ENCODE assay signal across 2 cellular contexts in the genomic region with DNA sequence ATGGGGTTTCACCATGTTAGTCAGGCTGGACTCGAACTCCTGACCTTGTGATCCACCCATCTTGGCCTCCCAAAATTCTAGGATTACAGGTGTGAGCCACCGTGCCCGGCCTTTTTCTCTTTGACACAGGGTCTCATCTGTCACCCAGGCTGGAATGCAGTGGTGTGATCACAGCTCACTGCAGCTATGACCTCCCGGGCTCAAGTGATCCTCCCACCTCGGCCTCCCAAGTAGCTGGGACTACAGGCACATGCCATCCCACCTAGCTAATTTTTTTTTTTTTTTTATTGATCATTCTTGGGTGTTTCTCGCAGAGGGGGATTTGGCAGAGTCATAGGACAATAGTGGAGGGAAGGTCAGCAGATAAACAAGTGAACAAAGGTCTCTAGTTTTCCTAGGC.
A peak's percentile ranks its signal among the peaks of the same experiment; 100 is the strongest.
TF ChIP-seq lines count a peak whose summit lies in the region.
"Not testable (repeated sequence)": the region's sequence is repeated elsewhere in the genome, so short reads cannot be mapped to it uniquely, and the experiment has no call there.

No MANE protein-coding gene starts in this region.

TF ChIP-seq in HEK293, 187 proteins besides CTCF, POLR2A, EP300 and RAD21:
- TF ChIP-seq GLIS1 (tag by site-specific recombination; IDR thresholded peaks at IDR 0.05): peak; percentile 55

TF ChIP-seq in HepG2, 621 proteins besides CTCF, POLR2A, EP300 and RAD21:
- TF ChIP-seq, protein P1, sequence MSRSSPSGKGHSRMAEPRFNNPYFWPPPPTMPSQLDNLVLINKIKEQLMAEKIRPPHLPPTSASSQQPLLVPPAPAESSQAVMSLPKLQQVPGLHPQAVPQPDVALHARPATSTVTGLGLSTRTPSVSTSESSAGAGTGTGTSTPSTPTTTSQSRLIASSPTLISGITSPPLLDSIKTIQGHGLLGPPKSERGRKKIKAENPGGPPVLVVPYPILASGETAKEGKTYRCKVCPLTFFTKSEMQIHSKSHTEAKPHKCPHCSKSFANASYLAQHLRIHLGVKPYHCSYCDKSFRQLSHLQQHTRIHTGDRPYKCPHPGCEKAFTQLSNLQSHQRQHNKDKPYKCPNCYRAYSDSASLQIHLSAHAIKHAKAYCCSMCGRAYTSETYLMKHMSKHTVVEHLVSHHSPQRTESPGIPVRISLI (CRISPR knock-in tag; IDR thresholded peaks at IDR 0.05; ENCODE audit: borderline replicate concordance): 0 out of 2 replicates have a peak, but pooled peaks have one; percentile 16
- TF ChIP-seq, protein P2, sequence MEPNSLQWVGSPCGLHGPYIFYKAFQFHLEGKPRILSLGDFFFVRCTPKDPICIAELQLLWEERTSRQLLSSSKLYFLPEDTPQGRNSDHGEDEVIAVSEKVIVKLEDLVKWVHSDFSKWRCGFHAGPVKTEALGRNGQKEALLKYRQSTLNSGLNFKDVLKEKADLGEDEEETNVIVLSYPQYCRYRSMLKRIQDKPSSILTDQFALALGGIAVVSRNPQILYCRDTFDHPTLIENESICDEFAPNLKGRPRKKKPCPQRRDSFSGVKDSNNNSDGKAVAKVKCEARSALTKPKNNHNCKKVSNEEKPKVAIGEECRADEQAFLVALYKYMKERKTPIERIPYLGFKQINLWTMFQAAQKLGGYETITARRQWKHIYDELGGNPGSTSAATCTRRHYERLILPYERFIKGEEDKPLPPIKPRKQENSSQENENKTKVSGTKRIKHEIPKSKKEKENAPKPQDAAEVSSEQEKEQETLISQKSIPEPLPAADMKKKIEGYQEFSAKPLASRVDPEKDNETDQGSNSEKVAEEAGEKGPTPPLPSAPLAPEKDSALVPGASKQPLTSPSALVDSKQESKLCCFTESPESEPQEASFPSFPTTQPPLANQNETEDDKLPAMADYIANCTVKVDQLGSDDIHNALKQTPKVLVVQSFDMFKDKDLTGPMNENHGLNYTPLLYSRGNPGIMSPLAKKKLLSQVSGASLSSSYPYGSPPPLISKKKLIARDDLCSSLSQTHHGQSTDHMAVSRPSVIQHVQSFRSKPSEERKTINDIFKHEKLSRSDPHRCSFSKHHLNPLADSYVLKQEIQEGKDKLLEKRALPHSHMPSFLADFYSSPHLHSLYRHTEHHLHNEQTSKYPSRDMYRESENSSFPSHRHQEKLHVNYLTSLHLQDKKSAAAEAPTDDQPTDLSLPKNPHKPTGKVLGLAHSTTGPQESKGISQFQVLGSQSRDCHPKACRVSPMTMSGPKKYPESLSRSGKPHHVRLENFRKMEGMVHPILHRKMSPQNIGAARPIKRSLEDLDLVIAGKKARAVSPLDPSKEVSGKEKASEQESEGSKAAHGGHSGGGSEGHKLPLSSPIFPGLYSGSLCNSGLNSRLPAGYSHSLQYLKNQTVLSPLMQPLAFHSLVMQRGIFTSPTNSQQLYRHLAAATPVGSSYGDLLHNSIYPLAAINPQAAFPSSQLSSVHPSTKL (CRISPR knock-in tag; IDR thresholded peaks at IDR 0.05): peak; percentile 20; the same call in 1 of the 2 replicates
- TF ChIP-seq SOX13 (IDR thresholded peaks at IDR 0.05): not testable (repeated sequence)
- TF ChIP-seq SOX13 (CRISPR knock-in tag; conservative IDR thresholded peaks at IDR 0.05 in 1 of 2, IDR thresholded peaks at IDR 0.05 in 1 of 2) (peak in 1 of 2 experiments; percentile 19; a peak in 1 of 4 replicates), ZMYM3 (CRISPR knock-in tag; IDR thresholded peaks at IDR 0.05) (peak; percentile 65; the same call in 1 of the 2 replicates), BCL6 (CRISPR knock-in tag; IDR thresholded peaks at IDR 0.05) (0 out of 2 replicates have a peak, but pooled peaks have one; percentile 14), ZNF770 (CRISPR knock-in tag; IDR thresholded peaks at IDR 0.05) (peak; percentile 95)
